ENCODE assay signal across 8 cellular contexts in genomic region chr4:39526283-39526682, GRCh38. TPM values are rescaled to one million over a fixed set of nuclear protein-coding genes. Genes with fewer than 3 reads are reported as not detected.
DNase-seq lines count a peak whose midpoint lies in the region; ATAC-seq, FAIRE-seq and TF ChIP-seq lines count a peak whose summit lies in the region.

No MANE protein-coding gene starts in this region.

- FAIRE-seq in K562 (lab: Jason Lieb, UNC): no peak

- POLR2A ChIA-PET in K562 (lab: Yijun Ruan, JAX): interaction anchor here (0.7 to 1.3 kb wide), 5 partner anchors 12 to 166 kb away, joined by 3 to 6 read pairs (median 3); no protein-coding TSS in a partner anchor

- TF ChIP-seq CTCF in heart right ventricle (IDR thresholded peaks at IDR 0.05): no peak
- no peak for TF ChIP-seq CTCF in K562 (IDR thresholded peaks at IDR 0.05 in 2 of 3, conservative IDR thresholded peaks at IDR 0.05 in 1 of 3; ENCODE audit: insufficient read depth in 2 of 3, low read depth in 1 of 3, low read length in 3 of 3)
- TF ChIP-seq CTCF in uterus (IDR thresholded peaks at IDR 0.05): no peak

- H3K27ac ChIP-seq in heart right ventricle (peak overlapping the region; percentile 65 to 99 (median 96)), K562 (ENCODE audit: extremely low read depth, low read depth, low read length) (peak overlapping the region; percentile 83), uterus (peak overlapping the region; percentile 95)

- H3K9ac ChIP-seq in K562 (ENCODE audit: insufficient read depth in 1 of 2, low read depth in 2 of 2, low read length in 2 of 2): peak overlapping the region; percentile 75 to 98; a peak in 3 of 4 replicates

- peaks cover 0 to 7% (median 0%) of the 10 kb centered on the region in 9 donors for H3K36me3 ChIP-seq in heart right ventricle
- H3K36me3 ChIP-seq in K562 (ENCODE audit: control insufficient read depth, insufficient read depth, low read length): no peaks in the 10 kb centered on the region
- no peaks in the 10 kb centered on the region for H3K36me3 ChIP-seq in uterus

- no peak for TF ChIP-seq RAD21 in K562 (CRISPR knock-in tag; conservative IDR thresholded peaks at IDR 0.05 in 1 of 2, IDR thresholded peaks at IDR 0.05 in 1 of 2)

- ATAC-seq in heart right ventricle (no peak), Right ventricle myocardium superior (ENCODE audit: poor library complexity) (no peak), K562 (no peak), HG02610 (IDR thresholded peaks at IDR 0.05; ENCODE audit: unreplicated experiment) (no peak)

- H3K27me3 ChIP-seq in heart right ventricle (no peaks in the 10 kb centered on the region), K562 (ENCODE audit: control insufficient read depth in 2 of 2, insufficient read depth in 2 of 2, low read length in 2 of 2) (no peaks in the 10 kb centered on the region), uterus (no peaks in the 10 kb centered on the region)

- peaks cover 0 to 35% (median 21%) of the 10 kb centered on the region in 9 donors for H3K4me1 ChIP-seq in heart right ventricle
- H3K4me1 ChIP-seq in K562 (replicated peaks in 1 of 2; ENCODE audit: control insufficient read depth in 2 of 2, insufficient read depth in 2 of 2, low read length in 2 of 2): peaks cover 5 to 20% of the 10 kb centered on the region in 2 experiments; a peak in 4 of 5 replicates
- H3K4me1 ChIP-seq in uterus: peaks cover 0 to 5% of the 10 kb centered on the region in 2 donors

- H3K4me3 ChIP-seq in heart right ventricle: peak overlapping the region; percentile 74 to 98 (median 88)
- peak overlapping the region; percentile 81 for H3K4me3 ChIP-seq in K562
- H3K4me3 ChIP-seq in uterus: peak overlapping the region; percentile 71 to 80

- TF ChIP-seq POLR2A in K562 (conservative IDR thresholded peaks at IDR 0.05) (no peak), uterus (IDR thresholded peaks at IDR 0.05) (no peak)

- intact Hi-C loops in heart right ventricle (cut with DNase I): loop anchor here in 7 of 10 donors (2.0 to 5.0 kb wide), 6 partner anchors 59 to 451 kb away; partner anchors contain the start of genes PDS5A (in 4 of the 7), SMIM14 (in 4 of the 7) and UBE2K (in 1 of the 7)
- intact Hi-C loops in Right ventricle myocardium superior (cut with DNase I): loop anchor here (5.0 kb wide), 1 partner anchor 111 kb away; the partner anchor contains the start of gene SMIM14
- intact Hi-C loops in K562 (cut with micrococcal nuclease): loop anchor here (2.0 to 5.0 kb wide), 2 partner anchors 59 to 113 kb away; partner anchors contain the start of gene SMIM14
- intact Hi-C loops in uterus (cut with DNase I; ENCODE audit: low total_unique reads): loop anchor here (5.0 to 10.0 kb wide), 2 partner anchors 111 to 169 kb away; partner anchors contain the start of genes SMIM14 and UBE2K

- H3K9me1 ChIP-seq in K562 (ENCODE audit: control insufficient read depth, insufficient read depth, low read length): no peaks in the 10 kb centered on the region

- no peak for TF ChIP-seq EP300 in K562 (IDR thresholded peaks at IDR 0.05; ENCODE audit: low read length)

- H3K9me3 ChIP-seq in heart right ventricle: peaks cover 0 to 7% (median 0%) of the 10 kb centered on the region in 11 donors
- H3K9me3 ChIP-seq in K562 (replicated peaks; ENCODE audit: control insufficient read depth, insufficient read depth, low read depth, low read length): peaks cover 5% of the 10 kb centered on the region; the same call in 1 of the 2 replicates
- no peaks in the 10 kb centered on the region for H3K9me3 ChIP-seq in uterus

- peak overlapping the region; percentile 96 for H3K4me2 ChIP-seq in K562 (ENCODE audit: insufficient read depth, low read length)

- peaks cover 25% of the 10 kb centered on the region for H3K79me2 ChIP-seq in K562 (ENCODE audit: control insufficient read depth, insufficient read depth, low read length)

- in situ Hi-C loops in K562 (cut with MboI): no loop called here

- H4K20me1 ChIP-seq in K562 (replicated peaks; ENCODE audit: control insufficient read depth, insufficient read depth, low read length): no peaks in the 10 kb centered on the region

- CTCF ChIA-PET in K562 (lab: Yijun Ruan, JAX; ENCODE audit: low intra/inter-chr PET ratio): no interaction called here

- no TSS peak for BruUV-seq in K562 (replicated peaks; lab: Mats Ljungman, UMichigan)

- peak overlapping the region; percentile 82 for H2AFZ ChIP-seq in K562 (ENCODE audit: low read depth, low read length)

- WGBS in heart right ventricle, 2 donors: 4 to 6% methylated on average over 4 of the region's 4 CpGs
- 1% methylated on average over 4 of the region's 4 CpGs for WGBS in K562 (ENCODE audit: insufficient coverage, low coverage, missing lambda C conversion rate)

- DNase-seq in heart right ventricle (no peak), Right ventricle myocardium superior (no peak), K562 (ENCODE audit: extremely low read depth in 1 of 4, low spot score in 3 of 4) (peak in 1 of 4 experiments; percentile 11), lung microvascular endothelial cell (ENCODE audit: low read depth in 2 of 2) (peak; percentile 1 to 12), uterus (no peak), glomerular visceral epithelial cell (ENCODE audit: extremely low spot score) (no peak), NCI-H1694 (lab: John Stamatoyannopoulos, UW) (no peak)

TF ChIP-seq in K562, 482 proteins besides CTCF, POLR2A, EP300 and RAD21:
- TF ChIP-seq AFF4 (CRISPR knock-in tag; IDR thresholded peaks at IDR 0.05) (0 out of 2 replicates have a peak, but pooled peaks have one; percentile 2), KDM5B (IDR thresholded peaks at IDR 0.05; ENCODE audit: insufficient replicate concordance, low read depth, low read length) (no peak)
TF ChIP-seq in K562: peak in this region for 1.

RNA-seq across cellular contexts. Expression of gene UGDH, which starts 1.0 kb away (rescaled TPM):
- total RNA-seq in heart right ventricle: 10 to 100 TPM; 10.8 to 27.3 (median 12.5) TPM
- polyA plus RNA-seq in heart right ventricle: 1 to 10 TPM; 3.1 to 6.1 TPM
- 14.2 TPM for total RNA-seq in Right ventricle myocardium superior
- total RNA-seq in K562 (2011; cell fraction: chromatin; rRNA removed; ENCODE audit: low replicate concordance): 6.0 and 11.8 TPM in 2 replicates
- 5.0 and 5.7 TPM in 2 replicates for total RNA-seq in K562 (2011; cell fraction: nucleolus; rRNA removed)
- 6.2 and 10.3 TPM in 2 replicates for total RNA-seq in K562 (2011; cell fraction: nucleoplasm; rRNA removed)
- 16.2 and 18.9 TPM in 2 replicates for total RNA-seq in K562 (2014; rRNA removed)
- 16.0 and 21.1 TPM in 2 replicates for total RNA-seq in K562 (2014; rRNA removed; fragmentation: Illumina TruSeq; extraction: Trizol)
- total RNA-seq in K562 (2015; rRNA removed; fragmentation: Illumina TruSeq; extraction: Trizol): 10.1 and 12.0 TPM in 2 replicates
- total RNA-seq in K562 (2021): 21.7 and 22.7 TPM in 2 replicates
- polyA plus RNA-seq in K562 (2011; rRNA removed): 15.1 and 19.1 TPM in 2 replicates
- polyA plus RNA-seq in K562 (2011; cell fraction: cytosol; rRNA removed): 7.3 and 12.4 TPM in 2 replicates
- 1.9 and 3.9 TPM in 2 replicates for polyA plus RNA-seq in K562 (2011; cell fraction: nucleus; rRNA removed)
- polyA plus RNA-seq in K562 (2012): 16.3 and 19.9 TPM in 2 replicates
- polyA plus RNA-seq in K562 (2014; fragmentation: Illumina TruSeq; extraction: Trizol): 17.3 and 18.6 TPM in 2 replicates
- polyA plus RNA-seq in K562 (2014; fragmentation: Nextera tagmentation; extraction: Ambion mirVana): 1 to 10 TPM; 5.5 to 6.8 TPM
- polyA plus RNA-seq in K562 (2014; rRNA removed): 18.0 and 18.7 TPM in 2 replicates
- 22.9 and 27.5 TPM in 2 replicates for polyA minus RNA-seq in K562 (2011; rRNA and poly(A)+ RNA removed)
- 20.6 and 24.8 TPM in 2 replicates for polyA minus RNA-seq in K562 (2011; cell fraction: cytosol; rRNA and poly(A)+ RNA removed)
- 1.8 and 3.1 TPM in 2 replicates for polyA minus RNA-seq in K562 (2011; cell fraction: nucleus; rRNA and poly(A)+ RNA removed)
- total RNA-seq in lung microvascular endothelial cell: 25.5 and 28.2 TPM in 2 replicates
- total RNA-seq in uterus: 100 to 1,000 TPM in 1 of 4 donors, 10 to 100 TPM in 3; 36.4 to 192 (median 48.9) TPM

Comparison
In these comparisons a context has a peak if more than half of its experiments do, and no peak if none do; other contexts are left out.
1. DNase-seq: peak in lung microvascular endothelial cell (2 of 2); none in heart right ventricle (0 of 2), Right ventricle myocardium superior (single experiment), uterus (0 of 2), glomerular visceral epithelial cell (single experiment) and NCI-H1694 (single experiment).
2. Peak in every context shown above with its lines, with median percentiles within 50 percentile points of each other: H3K27ac ChIP-seq and H3K4me3 ChIP-seq.